In genomic region chr19:6433663-6434062, GRCh38 we compare ENCODE assay signal across 34 cellular contexts. TPM values are rescaled to one million over a fixed set of nuclear protein-coding genes. Genes with fewer than 3 reads are reported as not detected.
"Had no signal": no experiment of that assay in that cellular context is flagged by ENCODE, and none has a peak within 500 bp of the region (broad histone marks: within the 10 kb centered on the region; RNA-seq: fewer than 3 reads in every experiment).

TSS of gene SLC25A41 (minus strand) at chr19:6433763. CDS start at chr19:6433693, 70 bp downstream.

- H3K4me3 ChIP-seq: adrenal gland, ascending aorta, body of pancreas, breast epithelium, cardiac muscle cell had no signal

- H3K36me3 ChIP-seq: adrenal gland, ascending aorta, brain microvascular endothelial cell, breast epithelium, cardiac muscle cell had no signal

- H3K9me3 ChIP-seq: adrenal gland, ascending aorta, body of pancreas, breast epithelium had no signal

- DNase-seq: activated effector memory CD4-positive, alpha-beta T cell treated with anti-CD3 and anti-CD28 coated beads, Interleukin-2, amount 50 U/mL, for 16 hours; activated effector memory CD4-positive, alpha-beta T cell treated with Interleukin-2 at 50 U/mL for 16 hours; activated gamma-delta T cell; activated gamma-delta T cell treated with Interleukin-2 at 50 U/mL for 16 hours; activated naive CD4-positive, alpha-beta T cell; activated naive CD4-positive, alpha-beta T cell treated with anti-CD3 and anti-CD28 coated beads for 36 hours; activated naive CD4-positive, alpha-beta T cell treated with anti-CD3 and anti-CD28 coated beads, Interleukin-2, amount 10 ng/mL, durations not matched to agents 7 days and 5 days; activated naive CD4-positive, alpha-beta T cell treated with anti-CD3 and anti-CD28 coated beads, Interleukin-2, amount 50 U/mL, for 16 hours; activated naive CD4-positive, alpha-beta T cell treated with Interleukin-2 at 50 U/mL for 16 hours; activated naive CD8-positive, alpha-beta T cell treated with anti-CD3 and anti-CD28 coated beads for 36 hours; activated naive CD8-positive, alpha-beta T cell treated with anti-CD3 and anti-CD28 coated beads, Interleukin-2, amount 10 ng/mL, durations not matched to agents 7 days and 5 days; activated naive CD8-positive, alpha-beta T cell treated with anti-CD3 and anti-CD28 coated beads, Interleukin-2, amount 50 U/mL, for 24 hours; activated T-cell treated with anti-CD3 and anti-CD28 coated beads for 4 hours; activated T-cell treated with anti-CD3 and anti-CD28 coated beads, Interleukin-2, amount 50 U/mL, for 1 hour; activated T-cell treated with anti-CD3 and anti-CD28 coated beads, Interleukin-2, amount 50 U/mL, for 24 hours; activated T-cell treated with anti-CD3 and anti-CD28 coated beads, Interleukin-2, amount 50 U/mL, for 4 hours; activated T-cell treated with anti-CD3 and anti-CD28 coated beads, Interleukin-2, amount 50 U/mL, for 48 hours; activated T-cell treated with anti-CD3 and anti-CD28 coated beads, Interleukin-2, amount 50 U/mL, for 72 hours; adrenal gland; amniotic stem cell; amygdala; anterior cingulate cortex; aorta; body of pancreas; brain microvascular endothelial cell; caudate nucleus; central memory CD4-positive, alpha-beta T cell; cerebellar nuclear complex had no signal

- ATAC-seq: activated naive CD4-positive, alpha-beta T cell treated with anti-CD3 and anti-CD28 coated beads, Interleukin-2, amount 50 U/mL, for 72 hours; activated naive CD8-positive, alpha-beta T cell treated with anti-CD3 and anti-CD28 coated beads, Interleukin-2, amount 50 U/mL, for 24 hours; activated T-cell treated with anti-CD3 and anti-CD28 coated beads, Interleukin-2, amount 50 U/mL, for 4 hours; activated T-cell treated with anti-CD3 and anti-CD28 coated beads, Interleukin-2, amount 50 U/mL, for 72 hours; activated T-helper 17 cell treated with anti-CD3 and anti-CD28 coated beads, Interleukin-2, amount 50 U/mL, for 72 hours; body of pancreas had no signal

- H3K4me1 ChIP-seq: adrenal gland, ascending aorta, body of pancreas, breast epithelium had no signal

- H3K27ac ChIP-seq: adrenal gland, ascending aorta, body of pancreas, brain microvascular endothelial cell, breast epithelium, cardiac muscle cell had no signal

- H3K27me3 ChIP-seq: adrenal gland, ascending aorta, body of pancreas, brain microvascular endothelial cell, breast epithelium had no signal

RNA-seq across cellular contexts. Expression of gene SLC25A41, which starts in this region (rescaled TPM):
- total RNA-seq: activated naive CD4-positive, alpha-beta T cell treated with anti-CD3 and anti-CD28 coated beads for 36 hours; activated T-cell treated with anti-CD3 and anti-CD28 coated beads, Interleukin-2, amount 50 U/mL, for 4 hours; activated T-helper 17 cell treated with anti-CD3 and anti-CD28 coated beads, Interleukin-2, amount 50 U/mL, for 72 hours; ascending aorta; body of pancreas; bronchial epithelial cell had no signal
